In genomic region chr7:90738249-90738648, GRCh38 we compare ENCODE assay signal across 19 cellular contexts.
DNase-seq lines count a peak whose midpoint lies in the region; ATAC-seq, FAIRE-seq and TF ChIP-seq lines count a peak whose summit lies in the region.
"Had no signal": no experiment of that assay in that cellular context is flagged by ENCODE, and none has a peak within 500 bp of the region (broad histone marks: within the 10 kb centered on the region; RNA-seq: fewer than 3 reads in every experiment).

No MANE protein-coding gene starts in this region.

- H3K36me3 ChIP-seq in endodermal cell (ENCODE audit: control insufficient read depth, insufficient read depth, low read length): no peaks in the 10 kb centered on the region

- H3K4me3 Mint-ChIP-seq in IgD-negative memory B cell: peak overlapping the region in 1 of 4 donors; percentile 60
- no peak overlapping the region for H3K4me3 Mint-ChIP-seq in endodermal cell

- no peak for TF ChIP-seq CTCF in endodermal cell (conservative IDR thresholded peaks at IDR 0.05)

- peaks cover 2 to 14% (median 9%) of the 10 kb centered on the region in 3 donors for H3K9me3 Mint-ChIP-seq in IgD-negative memory B cell
- H3K9me3 Mint-ChIP-seq in endodermal cell: peaks cover 9% of the 10 kb centered on the region

- FAIRE-seq in frontal cortex (lab: Jason Lieb, UNC): peak; percentile 13
- FAIRE-seq: G401.6, H1, K562 had no signal

- peaks cover 41 to 60% (median 43%) of the 10 kb centered on the region in 3 donors for H3K4me1 Mint-ChIP-seq in IgD-negative memory B cell
- H3K4me1 Mint-ChIP-seq in endodermal cell: no peaks in the 10 kb centered on the region

- H3K27ac ChIP-seq in endodermal cell (ENCODE audit: low read depth, low read length): no peak overlapping the region
- H3K27ac ChIP-seq: 22Rv1 had no signal

- no peak overlapping the region for H3K9ac ChIP-seq in endodermal cell (ENCODE audit: extremely low read depth, low read length, poor library complexity, severe bottlenecking)
- H3K9ac ChIP-seq: SK-N-SH had no signal

- no peaks in the 10 kb centered on the region for H3K27me3 ChIP-seq in endodermal cell (ENCODE audit: control insufficient read depth, insufficient read depth, low read length, poor library complexity, severe bottlenecking)

- no peaks in the 10 kb centered on the region for H3K9me3 ChIP-seq in endodermal cell (ENCODE audit: control insufficient read depth, low read length)

- peak overlapping the region; percentile 69 to 97 (median 79) for H3K27ac Mint-ChIP-seq in IgD-negative memory B cell
- no peak overlapping the region for H3K27ac Mint-ChIP-seq in endodermal cell

- H3K36me3 Mint-ChIP-seq in IgD-negative memory B cell (peaks cover 19% of the 10 kb centered on the region), endodermal cell (ENCODE audit: low read depth) (no peaks in the 10 kb centered on the region)

- no peak overlapping the region for H3K4me3 ChIP-seq in endodermal cell (ENCODE audit: low read length)
- H3K4me3 ChIP-seq: K562 had no signal

- H3K27me3 Mint-ChIP-seq in IgD-negative memory B cell (no peaks in the 10 kb centered on the region), endodermal cell (ENCODE audit: insufficient read depth) (no peaks in the 10 kb centered on the region)

- no peaks in the 10 kb centered on the region for H3K4me1 ChIP-seq in endodermal cell (ENCODE audit: control insufficient read depth, insufficient read depth, low read length)

- WGBS in endodermal cell (ENCODE audit: insufficient coverage in 1 of 2, insufficient read length in 1 of 2), 2 experiments: 100% methylated on average over 3 of the region's 3 CpGs

- no peak for ATAC-seq in HG03196 (IDR thresholded peaks at IDR 0.05; ENCODE audit: unreplicated experiment)
- ATAC-seq: K562 had no signal

- DNase-seq in NCI-H2081 (lab: John Stamatoyannopoulos, UW): peak; percentile 11 to 85
- DNase-seq in NCI-H2081 treated with DMSO at 0.1 percent for 48 hours (lab: John Stamatoyannopoulos, UW): no peak
- DNase-seq in NCI-H146 (lab: John Stamatoyannopoulos, UW): peak; percentile 70
- DNase-seq in frontal cortex (ENCODE audit: low spot score in 2 of 2): no peak
- no peak for DNase-seq in endodermal cell
- no peak for DNase-seq in NCI-H2196 (lab: John Stamatoyannopoulos, UW; ENCODE audit: unreplicated experiment)
- DNase-seq: DMS79 treated with DMSO at 0.1 percent for 48 hours, NCI-H1694 treated with DMSO at 0.1 percent for 48 hours, NCI-H345, NCI-H524 treated with DMSO at 0.1 percent for 48 hours, SHP77 treated with DMSO at 0.1 percent for 48 hours, SK-N-SH, T-helper 1 cell had no signal

Comparison
In these comparisons a context has a peak if more than half of its experiments do, and no peak if none do; other contexts are left out.
1. DNase-seq: peak in NCI-H2081 (2 of 2) and NCI-H146 (single experiment); none in NCI-H2081 treated with DMSO at 0.1 percent for 48 hours (single experiment), frontal cortex (0 of 2), endodermal cell (single experiment) and NCI-H2196 (single experiment).